Comparison of ENCODE assay signal across 23 cellular contexts in the genomic region with DNA sequence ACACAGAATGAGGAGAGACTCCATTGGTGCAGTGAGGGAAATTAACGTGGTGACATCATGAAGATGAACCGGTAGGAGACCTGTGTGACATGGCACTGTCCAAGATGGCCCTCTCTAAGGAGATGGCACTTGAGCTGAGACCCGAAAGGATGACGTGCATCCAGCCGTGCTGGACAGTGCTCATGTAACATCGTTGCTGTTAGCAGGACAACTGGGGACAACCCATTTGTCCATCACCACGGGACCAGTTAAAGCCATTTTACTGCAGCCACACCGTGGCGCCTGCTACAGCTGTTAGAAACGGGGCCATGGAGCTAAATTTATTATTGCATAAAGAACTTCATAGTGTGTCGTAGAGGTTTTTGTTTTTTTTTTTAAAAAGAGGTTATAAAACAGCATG.
DNase-seq lines count a peak whose midpoint lies in the region; ATAC-seq, FAIRE-seq and TF ChIP-seq lines count a peak whose summit lies in the region.
"Had no signal": no experiment of that assay in that cellular context is flagged by ENCODE, and none has a peak within 500 bp of the region (broad histone marks: within the 10 kb centered on the region; RNA-seq: fewer than 3 reads in every experiment).

No MANE protein-coding gene starts in this region.

- no peak overlapping the region for H3K27ac ChIP-seq in HEK293 (ENCODE audit: extremely low read depth, low read depth, low read length)
- H3K27ac ChIP-seq: 22Rv1, BLaER1, C4-2B had no signal

- H3K27ac Mint-ChIP-seq in activated naive CD4-positive, alpha-beta T cell treated with anti-CD3 and anti-CD28 coated beads, Interleukin-2, amount 50 U/mL, for 24 hours = peak overlapping the region; percentile 27
- H3K27ac Mint-ChIP-seq: B cell; CD4-positive, CD25-positive, alpha-beta regulatory T cell; CD8-positive, alpha-beta T cell; GM23338; HFFc6 had no signal

- no peaks in the 10 kb centered on the region for H3K4me1 ChIP-seq in HEK293 (ENCODE audit: control insufficient read depth, insufficient read depth, low read length)

- no peak for DNase-seq in activated naive CD4-positive, alpha-beta T cell treated with Interleukin-2 at 50 U/mL for 16 hours
- no peak for DNase-seq in urothelium cell line (ENCODE audit: low spot score)
- DNase-seq in stimulated activated CD4-positive, alpha-beta T cell treated with anti-CD3 and anti-CD28 coated beads, Interleukin-4, amount 100 ng/mL, for 4 hours = no peak
- DNase-seq: Caco-2; CD4-positive, CD25-positive, alpha-beta regulatory T cell; CD8-positive, alpha-beta T cell; DMS153; DND-41; H9; HFFc6 had no signal

- TF ChIP-seq EP300 in Ishikawa (IDR thresholded peaks at IDR 0.05; ENCODE audit: borderline replicate concordance) = no peak

- peak; percentile 48 for FAIRE-seq in urothelium cell line (lab: Jason Lieb, UNC)
- FAIRE-seq: A204.1, G401.6, GM12892 had no signal

- POLR2A ChIA-PET in HEK293 (lab: Yijun Ruan, JAX) = interaction anchor here (0.6 kb wide), 1 partner anchor 35 kb away, joined by 3 read pairs; no protein-coding TSS in a partner anchor

- no peaks in the 10 kb centered on the region for H3K4me1 Mint-ChIP-seq in activated naive CD4-positive, alpha-beta T cell treated with anti-CD3 and anti-CD28 coated beads, Interleukin-2, amount 50 U/mL, for 24 hours
- H3K4me1 Mint-ChIP-seq: B cell; CD4-positive, CD25-positive, alpha-beta regulatory T cell had no signal

- no peak overlapping the region for H3K4me3 ChIP-seq in HEK293 (ENCODE audit: low read depth, low read length)
- H3K4me3 ChIP-seq: BLaER1, GM23338 had no signal

- CTCF ChIA-PET in HEK293 (lab: Yijun Ruan, JAX) = no interaction called here

- no peak overlapping the region for H3K4me3 Mint-ChIP-seq in activated naive CD4-positive, alpha-beta T cell treated with anti-CD3 and anti-CD28 coated beads, Interleukin-2, amount 50 U/mL, for 24 hours
- H3K4me3 Mint-ChIP-seq: B cell; CD4-positive, CD25-positive, alpha-beta regulatory T cell; CD8-positive, alpha-beta T cell; GM23338; H9; HFFc6 had no signal

- ATAC-seq in HG03095 (IDR thresholded peaks at IDR 0.05; ENCODE audit: unreplicated experiment) = no peak
- ATAC-seq: CD8-positive, alpha-beta T cell; GM23338; HCT116 had no signal

- TF ChIP-seq CTCF in HEK293 (tag by site-specific recombination; IDR thresholded peaks at IDR 0.05) = no peak

- H3K9me3 Mint-ChIP-seq in activated naive CD4-positive, alpha-beta T cell treated with anti-CD3 and anti-CD28 coated beads, Interleukin-2, amount 50 U/mL, for 24 hours = no peaks in the 10 kb centered on the region
- H3K9me3 Mint-ChIP-seq: CD8-positive, alpha-beta T cell; GM23338; H9; HFFc6 had no signal

- TF ChIP-seq RAD21 in Ishikawa (IDR thresholded peaks at IDR 0.05; ENCODE audit: low read depth) = no peak

- no peaks in the 10 kb centered on the region for H3K9me3 ChIP-seq in HEK293 (ENCODE audit: control insufficient read depth, insufficient read depth, low read depth, low read length)
- H3K9me3 ChIP-seq: BLaER1, Caco-2 had no signal

- no peaks in the 10 kb centered on the region for H3K36me3 Mint-ChIP-seq in activated naive CD4-positive, alpha-beta T cell treated with anti-CD3 and anti-CD28 coated beads, Interleukin-2, amount 50 U/mL, for 24 hours
- H3K36me3 Mint-ChIP-seq: CD4-positive, CD25-positive, alpha-beta regulatory T cell; CD8-positive, alpha-beta T cell had no signal

- H3K27me3 Mint-ChIP-seq in activated naive CD4-positive, alpha-beta T cell treated with anti-CD3 and anti-CD28 coated beads, Interleukin-2, amount 50 U/mL, for 24 hours = peaks cover 4% of the 10 kb centered on the region

- no peaks in the 10 kb centered on the region for H3K36me3 ChIP-seq in HEK293 (ENCODE audit: control insufficient read depth in 2 of 2, insufficient read depth in 1 of 2, low read length in 2 of 2)
- H3K36me3 ChIP-seq: BLaER1 had no signal

TF ChIP-seq in HEK293, 187 proteins besides CTCF, POLR2A, EP300 and RAD21 (continues in another document):
- TF ChIP-seq, protein P1, sequence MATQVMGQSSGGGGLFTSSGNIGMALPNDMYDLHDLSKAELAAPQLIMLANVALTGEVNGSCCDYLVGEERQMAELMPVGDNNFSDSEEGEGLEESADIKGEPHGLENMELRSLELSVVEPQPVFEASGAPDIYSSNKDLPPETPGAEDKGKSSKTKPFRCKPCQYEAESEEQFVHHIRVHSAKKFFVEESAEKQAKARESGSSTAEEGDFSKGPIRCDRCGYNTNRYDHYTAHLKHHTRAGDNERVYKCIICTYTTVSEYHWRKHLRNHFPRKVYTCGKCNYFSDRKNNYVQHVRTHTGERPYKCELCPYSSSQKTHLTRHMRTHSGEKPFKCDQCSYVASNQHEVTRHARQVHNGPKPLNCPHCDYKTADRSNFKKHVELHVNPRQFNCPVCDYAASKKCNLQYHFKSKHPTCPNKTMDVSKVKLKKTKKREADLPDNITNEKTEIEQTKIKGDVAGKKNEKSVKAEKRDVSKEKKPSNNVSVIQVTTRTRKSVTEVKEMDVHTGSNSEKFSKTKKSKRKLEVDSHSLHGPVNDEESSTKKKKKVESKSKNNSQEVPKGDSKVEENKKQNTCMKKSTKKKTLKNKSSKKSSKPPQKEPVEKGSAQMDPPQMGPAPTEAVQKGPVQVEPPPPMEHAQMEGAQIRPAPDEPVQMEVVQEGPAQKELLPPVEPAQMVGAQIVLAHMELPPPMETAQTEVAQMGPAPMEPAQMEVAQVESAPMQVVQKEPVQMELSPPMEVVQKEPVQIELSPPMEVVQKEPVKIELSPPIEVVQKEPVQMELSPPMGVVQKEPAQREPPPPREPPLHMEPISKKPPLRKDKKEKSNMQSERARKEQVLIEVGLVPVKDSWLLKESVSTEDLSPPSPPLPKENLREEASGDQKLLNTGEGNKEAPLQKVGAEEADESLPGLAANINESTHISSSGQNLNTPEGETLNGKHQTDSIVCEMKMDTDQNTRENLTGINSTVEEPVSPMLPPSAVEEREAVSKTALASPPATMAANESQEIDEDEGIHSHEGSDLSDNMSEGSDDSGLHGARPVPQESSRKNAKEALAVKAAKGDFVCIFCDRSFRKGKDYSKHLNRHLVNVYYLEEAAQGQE (tag by site-specific recombination; IDR thresholded peaks at IDR 0.05) = peak; percentile 71; the same call in 1 of the 2 replicates
- TF ChIP-seq, protein P2, sequence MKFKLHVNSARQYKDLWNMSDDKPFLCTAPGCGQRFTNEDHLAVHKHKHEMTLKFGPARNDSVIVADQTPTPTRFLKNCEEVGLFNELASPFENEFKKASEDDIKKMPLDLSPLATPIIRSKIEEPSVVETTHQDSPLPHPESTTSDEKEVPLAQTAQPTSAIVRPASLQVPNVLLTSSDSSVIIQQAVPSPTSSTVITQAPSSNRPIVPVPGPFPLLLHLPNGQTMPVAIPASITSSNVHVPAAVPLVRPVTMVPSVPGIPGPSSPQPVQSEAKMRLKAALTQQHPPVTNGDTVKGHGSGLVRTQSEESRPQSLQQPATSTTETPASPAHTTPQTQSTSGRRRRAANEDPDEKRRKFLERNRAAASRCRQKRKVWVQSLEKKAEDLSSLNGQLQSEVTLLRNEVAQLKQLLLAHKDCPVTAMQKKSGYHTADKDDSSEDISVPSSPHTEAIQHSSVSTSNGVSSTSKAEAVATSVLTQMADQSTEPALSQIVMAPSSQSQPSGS (tag by site-specific recombination; IDR thresholded peaks at IDR 0.05; ENCODE audit: low read depth) = peak; percentile 22; the same call in 1 of the 2 replicates

TF ChIP-seq in Ishikawa, 13 proteins besides CTCF, POLR2A, EP300 and RAD21:
- no peak for TF ChIP-seq MAX (IDR thresholded peaks at IDR 0.05)
- TF ChIP-seq, protein P1 (IDR thresholded peaks at IDR 0.05; ENCODE audit: low read depth) = peak; percentile 16; the same call in 1 of the 2 replicates
